1 cellular context compared by ENCODE assay signal in genomic region chr17:13017623-13018462, GRCh38.
A peak's percentile ranks its signal among the peaks of the same experiment; 100 is the strongest.
TF ChIP-seq lines count a peak whose summit lies in the region.

Gene ELAC2 (minus strand): TSS chr17:13018027. CDS start chr17:13017947, 80 bp downstream.

TF ChIP-seq in H1, 55 proteins besides CTCF, POLR2A, EP300 and RAD21:
- TF ChIP-seq SIN3A (conservative IDR thresholded peaks at IDR 0.05 in 1 of 2, IDR thresholded peaks at IDR 0.05 in 1 of 2; ENCODE audit: low read depth in 1 of 2, low read length in 2 of 2) (peak; percentile 22 to 67; a peak in 2 of 4 replicates), ATF2 (IDR thresholded peaks at IDR 0.05; ENCODE audit: low read length) (no peak), CHD2 (IDR thresholded peaks at IDR 0.05; ENCODE audit: low read length) (peak; percentile 80), BCL11A (IDR thresholded peaks at IDR 0.05; ENCODE audit: low read depth in 2 of 2, low read length in 2 of 2) (no peak), ASH2L (IDR thresholded peaks at IDR 0.05; ENCODE audit: low read length) (peak; percentile 45), PHF8 (conservative IDR thresholded peaks at IDR 0.05; ENCODE audit: low read depth, low read length) (peak; percentile 86), TAF7 (optimal IDR thresholded peaks at IDR 0.05; ENCODE audit: borderline replicate concordance, low read depth, low read length) (peak; percentile 58), SP1 (IDR thresholded peaks at IDR 0.05; ENCODE audit: low read depth, low read length) (peak; percentile 95), RXRA (IDR thresholded peaks at IDR 0.05; ENCODE audit: insufficient read depth, low read depth, low read length) (no peak), SP4 (IDR thresholded peaks at IDR 0.05; ENCODE audit: low read length) (0 out of 2 replicates have a peak, but pooled peaks have one; percentile 69), EZH2 (IDR thresholded peaks at IDR 0.05; ENCODE audit: low read depth, low read length, severe bottlenecking) (no peak), KDM4A (IDR thresholded peaks at IDR 0.05; ENCODE audit: low read depth, low read length, severe bottlenecking) (peak; percentile 82), EGR1 (IDR thresholded peaks at IDR 0.05; ENCODE audit: borderline replicate concordance, low read depth, low read length) (peak; percentile 63), CBX8 (IDR thresholded peaks at IDR 0.05; ENCODE audit: borderline replicate concordance, low read depth, low read length) (no peak), MAX (IDR thresholded peaks at IDR 0.05) (peak; percentile 86), SP2 (IDR thresholded peaks at IDR 0.05; ENCODE audit: low read length) (peak; percentile 94), E2F6 (IDR thresholded peaks at IDR 0.05) (peak; percentile 72), NANOG (IDR thresholded peaks at IDR 0.05; ENCODE audit: insufficient read depth, low read depth, low read length, poor library complexity, severe bottlenecking) (no peak), TBP (IDR thresholded peaks at IDR 0.05; ENCODE audit: low read depth, low read length) (peak; percentile 76), HDAC6 (IDR thresholded peaks at IDR 0.05; ENCODE audit: low read depth, low read length) (no peak), TAF1 (IDR thresholded peaks at IDR 0.05; ENCODE audit: low read depth, low read length) (peak; percentile 95), POLR2AphosphoS5 (IDR thresholded peaks at IDR 0.05; ENCODE audit: low read depth, low read length) (peak; percentile 73), CREB1 (IDR thresholded peaks at IDR 0.05) (peak; percentile 33; the same call in 1 of the 2 replicates), GABPA (IDR thresholded peaks at IDR 0.05; ENCODE audit: borderline replicate concordance, insufficient read depth, low read length) (peak; percentile 91)
